ENCODE assay signal across 8 cellular contexts in the genomic region with DNA sequence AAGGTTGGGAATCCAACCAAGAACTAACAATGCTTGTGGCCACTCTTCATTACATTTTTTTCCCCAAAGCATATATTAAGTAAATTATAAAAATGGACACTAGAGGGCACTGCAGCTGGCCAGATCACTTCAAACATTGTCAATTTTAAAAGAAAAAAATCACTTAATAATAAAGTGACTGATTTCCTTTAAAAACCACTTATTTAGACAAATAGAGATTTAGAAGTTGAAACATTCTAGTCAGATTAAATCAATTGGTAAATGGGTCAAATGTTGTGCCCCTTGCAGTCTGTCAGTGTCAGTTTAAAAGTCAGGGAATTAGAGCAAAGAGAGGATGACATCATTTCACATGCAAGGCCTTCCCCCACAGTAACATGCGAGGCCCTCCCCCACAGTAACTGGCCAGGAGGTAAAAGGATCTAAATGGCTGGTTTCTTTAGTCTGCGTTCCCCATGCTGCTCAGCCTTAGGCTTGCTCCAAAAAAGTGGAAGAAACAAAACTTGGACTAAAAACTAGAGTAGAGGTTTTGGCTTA.
DNase-seq lines count a peak whose midpoint lies in the region; ATAC-seq and TF ChIP-seq lines count a peak whose summit lies in the region.

No MANE protein-coding gene starts in this region.

- peak overlapping the region in 1 of 5 experiments; percentile 49 for H3K4me3 Mint-ChIP-seq in brain

- H3K36me3 ChIP-seq in GM23248 (ENCODE audit: low read depth): no peaks in the 10 kb centered on the region

- H3K27ac ChIP-seq in GM23248: no peak overlapping the region

- DNase-seq in AG09309 (ENCODE audit: low read depth): no peak
- DNase-seq in GM23248: peak; percentile 60
- DNase-seq in NCI-H446 (lab: John Stamatoyannopoulos, UW): peak; percentile 76 to 77
- no peak for DNase-seq in left lobe of liver (ENCODE audit: low spot score)
- no peak for DNase-seq in amniotic stem cell (lab: John Stamatoyannopoulos, UW)

- ATAC-seq in left lobe of liver (peak; percentile 68), HG03045 (IDR thresholded peaks at IDR 0.05; ENCODE audit: unreplicated experiment) (no peak), GM18519 (IDR thresholded peaks at IDR 0.05; ENCODE audit: low FRiP score, unreplicated experiment) (no peak)

- no peak overlapping the region for H3K4me3 ChIP-seq in AG09309 (ENCODE audit: control insufficient read depth, low read depth, low read length)
- no peak overlapping the region for H3K4me3 ChIP-seq in GM23248

- H3F3A ChIP-seq in GM23248 (ENCODE audit: insufficient read depth): no peaks in the 10 kb centered on the region

- peak overlapping the region; percentile 30 for H3K4me2 ChIP-seq in GM23248 (ENCODE audit: unreplicated experiment)

- TF ChIP-seq CTCF in AG09309 (IDR thresholded peaks at IDR 0.05; ENCODE audit: control insufficient read depth, insufficient read depth, low read depth, low read length, missing control alignments): peak; percentile 56
- TF ChIP-seq CTCF in brain (conservative IDR thresholded peaks at IDR 0.05): peak; percentile 86 to 89

- no peak overlapping the region for H3K9ac ChIP-seq in GM23248

- in situ Hi-C loops in GM23248 (cut with MboI): no loop called here

- H3K36me3 Mint-ChIP-seq in brain: no peaks in the 10 kb centered on the region

- 32 to 36% methylated on average over 2 of the region's 2 CpGs for WGBS in GM23248 (ENCODE audit: low coverage in 1 of 2, low lambda C conversion rate in 2 of 2, missing lambda C conversion rate in 2 of 2), 2 experiments

- peaks cover 15% of the 10 kb centered on the region for H3K4me1 ChIP-seq in GM23248 (ENCODE audit: insufficient read depth)

- H3K79me2 ChIP-seq in GM23248 (ENCODE audit: insufficient read depth): no peaks in the 10 kb centered on the region

- H3K27ac Mint-ChIP-seq in brain: peak overlapping the region in 1 of 5 experiments; percentile 77

- H4K20me1 ChIP-seq in GM23248 (ENCODE audit: insufficient read depth): no peaks in the 10 kb centered on the region

- no peaks in the 10 kb centered on the region for H3K27me3 ChIP-seq in GM23248 (replicated peaks; ENCODE audit: insufficient read depth)

- H3K9me2 ChIP-seq in GM23248 (ENCODE audit: insufficient read depth): no peaks in the 10 kb centered on the region

- peaks cover 20% of the 10 kb centered on the region for H3K4me1 Mint-ChIP-seq in brain

- peaks cover 54% of the 10 kb centered on the region for H3K27me3 Mint-ChIP-seq in brain

- no peaks in the 10 kb centered on the region for H3K9me3 ChIP-seq in GM23248 (ENCODE audit: low read depth)

- H2AFZ ChIP-seq in GM23248: peak overlapping the region; percentile 43

- peaks cover 0 to 1% (median 0%) of the 10 kb centered on the region in 5 experiments for H3K9me3 Mint-ChIP-seq in brain

Comparison
In these comparisons a context has a peak if more than half of its experiments do, and no peak if none do; other contexts are left out.
1. DNase-seq: peak in GM23248 (single experiment) and NCI-H446 (2 of 2); none in AG09309 (single experiment), left lobe of liver (single experiment) and amniotic stem cell (single experiment).